ENCODE assay signal across 8 cellular contexts in the genomic region with DNA sequence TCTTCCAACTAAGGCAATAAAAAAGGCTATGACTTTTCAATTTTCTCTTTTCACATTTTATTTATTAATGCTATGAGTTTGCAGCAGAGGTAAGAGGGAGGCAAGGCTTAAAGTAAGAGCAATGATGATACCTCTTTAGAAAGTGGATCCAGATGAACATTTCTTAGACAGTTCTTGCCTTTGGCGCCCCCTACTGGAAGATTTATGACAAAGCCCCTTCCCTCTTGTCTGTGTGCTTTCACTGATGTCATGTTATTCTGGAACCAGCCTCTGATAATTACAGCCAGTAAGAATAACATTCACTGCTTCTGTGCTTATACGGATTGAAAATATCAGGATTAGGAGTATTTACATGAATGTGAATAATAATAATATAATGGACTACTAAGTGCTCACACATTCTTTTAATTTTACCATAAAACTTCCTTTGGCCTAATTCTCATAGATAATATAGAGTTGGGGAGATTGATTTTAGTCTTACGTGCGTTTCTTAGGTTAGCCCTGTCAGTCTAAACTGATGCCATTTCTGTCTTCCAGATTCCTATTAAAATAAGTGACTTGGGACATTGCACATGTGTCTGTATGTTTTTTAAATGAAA.
DNase-seq lines count a peak whose midpoint lies in the region; ATAC-seq and TF ChIP-seq lines count a peak whose summit lies in the region.

No MANE protein-coding gene starts in this region.

- no peaks in the 10 kb centered on the region for H3K27me3 ChIP-seq in HAP-1 (ENCODE audit: low read depth)
- H3K27me3 ChIP-seq in left lung: no peaks in the 10 kb centered on the region

- intact Hi-C loops in left lung (cut with DNase I): no loop called here

- peak; percentile 71 to 76 for TF ChIP-seq CTCF in left lung (IDR thresholded peaks at IDR 0.05)

- H3K4me1 ChIP-seq in HAP-1: no peaks in the 10 kb centered on the region
- no peaks in the 10 kb centered on the region for H3K4me1 ChIP-seq in left lung

- ATAC-seq in left lung (peak; percentile 75), HG03097 (IDR thresholded peaks at IDR 0.05; ENCODE audit: low FRiP score, unreplicated experiment) (no peak)

- H3K4me3 ChIP-seq in HAP-1 (no peak overlapping the region), left lung (no peak overlapping the region)

- in situ Hi-C loops in HAP-1 (cut with MboI; ENCODE audit: low sequenced_read_pairs): no loop called here

- H3K9me3 ChIP-seq in HAP-1 (no peaks in the 10 kb centered on the region), left lung (peaks cover 0 to 14% of the 10 kb centered on the region in 2 donors)

- DNase-seq in DMS 273 (lab: John Stamatoyannopoulos, UW; ENCODE audit: unreplicated experiment): peak; percentile 74
- peak; percentile 40 to 75 for DNase-seq in HAP-1 (ENCODE audit: low spot score in 2 of 2)
- DNase-seq in NCI-H460 (ENCODE audit: extremely low read depth, low read depth): peak; percentile 47
- DNase-seq in brain pericyte (ENCODE audit: low read depth, low spot score): peak; percentile 20
- DNase-seq in left lung: peak in 1 of 2 donors; percentile 37
- no peak for DNase-seq in HuH-7.5 (ENCODE audit: low spot score)
- no peak for DNase-seq in activated CD8-positive, alpha-beta memory T cell treated with anti-CD3 and anti-CD28 coated beads, Interleukin-2, amount 50 U/mL, for 48 hours

- no peaks in the 10 kb centered on the region for H3K36me3 ChIP-seq in HAP-1 (replicated peaks)
- H3K36me3 ChIP-seq in left lung: no peaks in the 10 kb centered on the region

- no peak overlapping the region for H3K27ac ChIP-seq in left lung

Comparison
In these comparisons a context has a peak if more than half of its experiments do, and no peak if none do; other contexts are left out.
1. DNase-seq: peak in DMS 273 (single experiment), HAP-1 (2 of 2), NCI-H460 (single experiment) and brain pericyte (single experiment); none in HuH-7.5 (single experiment) and activated CD8-positive, alpha-beta memory T cell treated with anti-CD3 and anti-CD28 coated beads, Interleukin-2, amount 50 U/mL, for 48 hours (single experiment).